In the genomic region with DNA sequence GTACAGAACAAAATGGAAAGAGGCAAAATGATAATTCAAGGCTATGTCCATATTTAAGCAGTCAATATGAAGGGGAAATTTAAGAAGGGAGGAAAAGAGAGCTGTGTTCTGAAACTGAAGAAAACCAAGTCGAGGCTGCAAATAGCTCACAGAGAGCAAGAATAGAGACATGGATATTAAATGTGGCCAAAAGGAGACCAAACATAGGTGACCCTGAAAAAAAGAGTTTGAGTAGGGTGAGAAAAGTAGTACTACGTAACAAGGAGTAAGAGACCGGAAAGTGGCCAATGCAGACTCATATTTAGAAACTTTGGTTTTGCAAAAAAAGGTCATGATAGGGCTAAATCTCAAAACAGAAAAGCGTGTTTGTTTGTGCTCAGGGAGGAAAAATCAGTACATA, we compare ENCODE assay signal across 35 cellular contexts.
"Had no signal": no experiment of that assay in that cellular context is flagged by ENCODE, and none has a peak within 500 bp of the region (broad histone marks: within the 10 kb centered on the region; RNA-seq: fewer than 3 reads in every experiment).

No MANE protein-coding gene starts in this region.

- H3K27ac ChIP-seq: adrenal gland, cardiac muscle cell, VCaP had no signal

- H3K4me3 ChIP-seq: adrenal gland, cardiac muscle cell had no signal

- H3K4me1 Mint-ChIP-seq: activated B cell treated with CpG ODN at 0.5 μM for 24 hours; activated CD4-positive, alpha-beta T cell treated with anti-CD3 and anti-CD28 coated beads, Interleukin-2, amount 10 ng/mL, durations not matched to agents 24 days and 14 days; activated naive CD4-positive, alpha-beta T cell treated with anti-CD3 and anti-CD28 coated beads, Interleukin-2, amount 10 ng/mL, durations not matched to agents 7 days and 5 days; activated naive CD8-positive, alpha-beta T cell treated with anti-CD3 and anti-CD28 coated beads for 36 hours; activated T-helper 17 cell treated with anti-CD3 and anti-CD28 coated beads, Interleukin-2, amount 50 U/mL, for 72 hours; brain; central memory CD8-positive, alpha-beta T cell had no signal

- H3K27me3 Mint-ChIP-seq: activated B cell treated with CpG ODN at 0.5 μM for 24 hours; activated CD4-positive, alpha-beta memory T cell treated with anti-CD3 and anti-CD28 coated beads for 36 hours; activated CD4-positive, alpha-beta T cell treated with anti-CD3 and anti-CD28 coated beads, Interleukin-2, amount 10 ng/mL, durations not matched to agents 24 days and 14 days; activated naive CD4-positive, alpha-beta T cell treated with anti-CD3 and anti-CD28 coated beads, Interleukin-2, amount 10 ng/mL, durations not matched to agents 7 days and 5 days; activated naive CD8-positive, alpha-beta T cell treated with anti-CD3 and anti-CD28 coated beads for 36 hours; activated T-helper 17 cell treated with anti-CD3 and anti-CD28 coated beads, Interleukin-2, amount 50 U/mL, for 72 hours; central memory CD8-positive, alpha-beta T cell had no signal

- H3K36me3 ChIP-seq: adrenal gland, cardiac muscle cell had no signal

- FAIRE-seq: bronchial epithelial cell, TTC549 had no signal

- H3K4me3 Mint-ChIP-seq: activated B cell treated with CpG ODN at 0.5 μM for 24 hours; activated CD4-positive, alpha-beta memory T cell treated with anti-CD3 and anti-CD28 coated beads for 36 hours; activated CD4-positive, alpha-beta T cell treated with anti-CD3 and anti-CD28 coated beads, Interleukin-2, amount 10 ng/mL, durations not matched to agents 24 days and 14 days; activated CD8-positive, alpha-beta T cell treated with anti-CD3 and anti-CD28 coated beads for 36 hours; activated naive CD4-positive, alpha-beta T cell treated with anti-CD3 and anti-CD28 coated beads, Interleukin-2, amount 10 ng/mL, durations not matched to agents 7 days and 5 days; activated naive CD8-positive, alpha-beta T cell treated with anti-CD3 and anti-CD28 coated beads for 36 hours; activated T-cell treated with anti-CD3 and anti-CD28 coated beads, Interleukin-2, amount 50 U/mL, for 4 hours; activated T-cell treated with anti-CD3 and anti-CD28 coated beads, Interleukin-2, amount 50 U/mL, for 72 hours; activated T-helper 1 cell treated with anti-CD3 and anti-CD28 coated beads, Interleukin-12 subunit alpha, Interleukin-12 subunit beta, Interleukin-2, Interleukin-4 antibody, amounts not matched to agents 30 ng/mL and 10 ng/mL and 1 ng/mL, durations not matched to agents 14 hours and 24 hours and 36 hours; activated T-helper 17 cell treated with anti-CD3 and anti-CD28 coated beads, Interleukin-2, amount 50 U/mL, for 72 hours; brain; central memory CD8-positive, alpha-beta T cell; T-helper 1 cell treated with Interleukin-12 subunit alpha and Interleukin-12 subunit beta and Interleukin-4 antibody, amounts not matched to agents 30 μg/mL and 1 μg/mL, for 36 hours; T-helper 2 cell treated with Interferon-gamma antibody and Interleukin-4, amounts not matched to agents 5 μg/mL and 100 μg/mL, for 36 hours had no signal

- H3K27me3 ChIP-seq: adrenal gland, cardiac muscle cell had no signal

- DNase-seq: activated B cell treated with CpG ODN at 0.5 μM for 24 hours; activated CD4-positive, alpha-beta memory T cell treated with anti-CD3 and anti-CD28 coated beads for 36 hours; activated CD4-positive, alpha-beta T cell treated with anti-CD3 and anti-CD28 coated beads for 4 hours; activated CD4-positive, alpha-beta T cell treated with anti-CD3 and anti-CD28 coated beads, Interleukin-2, amount 10 ng/mL, durations not matched to agents 24 days and 14 days; activated CD4-positive, alpha-beta T cell treated with anti-CD3 and anti-CD28 coated beads, Interleukin-2, amount 50 U/mL, for 1 hour; activated CD4-positive, alpha-beta T cell treated with anti-CD3 and anti-CD28 coated beads, Interleukin-2, amount 50 U/mL, for 4 hours; activated CD4-positive, CD25-positive, alpha-beta regulatory T cell treated with anti-CD3 and anti-CD28 coated beads, Interleukin-2, amount 50 U/mL, for 72 hours; activated CD8-positive, alpha-beta memory T cell treated with anti-CD3 and anti-CD28 coated beads, Interleukin-2, amount 50 U/mL, for 4 hours; activated CD8-positive, alpha-beta T cell treated with anti-CD3 and anti-CD28 coated beads for 36 hours; activated effector memory CD4-positive, alpha-beta T cell treated with anti-CD3 and anti-CD28 coated beads, Interleukin-2, amount 50 U/mL, for 16 hours; activated naive CD4-positive, alpha-beta T cell treated with anti-CD3 and anti-CD28 coated beads, Interleukin-2, amount 10 ng/mL, durations not matched to agents 7 days and 5 days; activated naive CD4-positive, alpha-beta T cell treated with Interleukin-2 at 50 U/mL for 16 hours; activated naive CD8-positive, alpha-beta T cell treated with anti-CD3 and anti-CD28 coated beads for 36 hours; activated T-cell treated with anti-CD3 and anti-CD28 coated beads for 4 hours; activated T-cell treated with anti-CD3 and anti-CD28 coated beads, Interleukin-2, amount 50 U/mL, for 1 hour; activated T-cell treated with anti-CD3 and anti-CD28 coated beads, Interleukin-2, amount 50 U/mL, for 4 hours; activated T-cell treated with anti-CD3 and anti-CD28 coated beads, Interleukin-2, amount 50 U/mL, for 72 hours; adrenal gland; amniotic stem cell; aorta; caudate nucleus; cerebellar nuclear complex; T-helper 2 cell; T-helper 9 cell had no signal

- H3K27ac Mint-ChIP-seq: activated B cell treated with CpG ODN at 0.5 μM for 24 hours; activated CD4-positive, alpha-beta memory T cell treated with anti-CD3 and anti-CD28 coated beads for 36 hours; activated CD4-positive, alpha-beta T cell treated with anti-CD3 and anti-CD28 coated beads, Interleukin-2, amount 10 ng/mL, durations not matched to agents 24 days and 14 days; activated CD8-positive, alpha-beta T cell treated with anti-CD3 and anti-CD28 coated beads for 36 hours; activated naive CD4-positive, alpha-beta T cell treated with anti-CD3 and anti-CD28 coated beads, Interleukin-2, amount 10 ng/mL, durations not matched to agents 7 days and 5 days; activated naive CD4-positive, alpha-beta T cell treated with anti-CD3 and anti-CD28 coated beads, Interleukin-2, amount 50 U/mL, for 72 hours; activated naive CD8-positive, alpha-beta T cell treated with anti-CD3 and anti-CD28 coated beads for 36 hours; activated T-cell treated with anti-CD3 and anti-CD28 coated beads, Interleukin-2, amount 50 U/mL, for 72 hours; activated T-helper 1 cell treated with anti-CD3 and anti-CD28 coated beads, Interleukin-12 subunit alpha, Interleukin-12 subunit beta, Interleukin-2, Interleukin-4 antibody, amounts not matched to agents 30 ng/mL and 10 ng/mL and 1 ng/mL, durations not matched to agents 14 hours and 24 hours and 36 hours; activated T-helper 17 cell treated with anti-CD3 and anti-CD28 coated beads, Interleukin-2, amount 50 U/mL, for 72 hours; brain; T-helper 1 cell treated with Interleukin-12 subunit alpha and Interleukin-12 subunit beta and Interleukin-4 antibody, amounts not matched to agents 30 μg/mL and 1 μg/mL, for 36 hours; T-helper 2 cell treated with Interferon-gamma antibody and Interleukin-4, amounts not matched to agents 5 μg/mL and 100 μg/mL, for 36 hours had no signal

- H3K9me3 Mint-ChIP-seq: activated B cell treated with CpG ODN at 0.5 μM for 24 hours; activated CD4-positive, alpha-beta T cell treated with anti-CD3 and anti-CD28 coated beads, Interleukin-2, amount 10 ng/mL, durations not matched to agents 24 days and 14 days; activated CD8-positive, alpha-beta T cell treated with anti-CD3 and anti-CD28 coated beads for 36 hours; activated naive CD4-positive, alpha-beta T cell treated with anti-CD3 and anti-CD28 coated beads, Interleukin-2, amount 10 ng/mL, durations not matched to agents 7 days and 5 days; activated naive CD4-positive, alpha-beta T cell treated with anti-CD3 and anti-CD28 coated beads, Interleukin-2, amount 50 U/mL, for 72 hours; activated naive CD8-positive, alpha-beta T cell treated with anti-CD3 and anti-CD28 coated beads for 36 hours; activated T-cell treated with anti-CD3 and anti-CD28 coated beads, Interleukin-2, amount 50 U/mL, for 4 hours; activated T-helper 1 cell treated with anti-CD3 and anti-CD28 coated beads, Interleukin-12 subunit alpha, Interleukin-12 subunit beta, Interleukin-2, Interleukin-4 antibody, amounts not matched to agents 30 ng/mL and 10 ng/mL and 1 ng/mL, durations not matched to agents 14 hours and 24 hours and 36 hours; T-helper 1 cell treated with Interleukin-12 subunit alpha and Interleukin-12 subunit beta and Interleukin-4 antibody, amounts not matched to agents 30 μg/mL and 1 μg/mL, for 36 hours; T-helper 2 cell treated with Interferon-gamma antibody and Interleukin-4, amounts not matched to agents 5 μg/mL and 100 μg/mL, for 36 hours had no signal

- H3K9me3 ChIP-seq: adrenal gland had no signal

- ATAC-seq: activated CD8-positive, alpha-beta T cell treated with anti-CD3 and anti-CD28 coated beads for 36 hours; activated naive CD4-positive, alpha-beta T cell treated with anti-CD3 and anti-CD28 coated beads, Interleukin-2, amount 50 U/mL, for 72 hours; activated T-cell treated with anti-CD3 and anti-CD28 coated beads, Interleukin-2, amount 50 U/mL, for 4 hours; activated T-cell treated with anti-CD3 and anti-CD28 coated beads, Interleukin-2, amount 50 U/mL, for 72 hours; activated T-helper 17 cell treated with anti-CD3 and anti-CD28 coated beads, Interleukin-2, amount 50 U/mL, for 72 hours had no signal

- H3K4me1 ChIP-seq: adrenal gland had no signal

- H3K36me3 Mint-ChIP-seq: activated CD4-positive, alpha-beta memory T cell treated with anti-CD3 and anti-CD28 coated beads for 36 hours; activated naive CD4-positive, alpha-beta T cell treated with anti-CD3 and anti-CD28 coated beads, Interleukin-2, amount 10 ng/mL, durations not matched to agents 7 days and 5 days; activated naive CD4-positive, alpha-beta T cell treated with anti-CD3 and anti-CD28 coated beads, Interleukin-2, amount 50 U/mL, for 72 hours; activated naive CD8-positive, alpha-beta T cell treated with anti-CD3 and anti-CD28 coated beads for 36 hours; brain had no signal
